In genomic region chr20:34515484-34516037, GRCh38 we compare ENCODE assay signal across 8 cellular contexts. TPM values are rescaled to one million over a fixed set of nuclear protein-coding genes. Genes with fewer than 3 reads are reported as not detected.
A peak's percentile ranks its signal among the peaks of the same experiment; 100 is the strongest.
DNase-seq lines count a peak whose midpoint lies in the region; ATAC-seq and TF ChIP-seq lines count a peak whose summit lies in the region.

No MANE protein-coding gene starts in this region.

- TF ChIP-seq POLR2A in uterus (IDR thresholded peaks at IDR 0.05): no peak

- peak overlapping the region; percentile 89 for H3K9ac ChIP-seq in HUES6 (ENCODE audit: low read length)

- 0 out of 2 replicates have a peak, but pooled peaks cover 4% of the 10 kb centered on the region for H3K4me1 ChIP-seq in HUES6 (ENCODE audit: control insufficient read depth, insufficient read depth, low read length)
- H3K4me1 ChIP-seq in uterus: peaks cover 0 to 6% of the 10 kb centered on the region in 2 donors

- H3K27ac ChIP-seq in HUES6 (ENCODE audit: low read depth, low read length) (peak overlapping the region; percentile 84; the same call in 1 of the 2 replicates), uterus (peak overlapping the region; percentile 97 to 98)

- H3K9me3 ChIP-seq in HUES6 (ENCODE audit: control insufficient read depth, insufficient read depth, low read depth, low read length) (no peaks in the 10 kb centered on the region), uterus (no peaks in the 10 kb centered on the region)

- DNase-seq in D341Med (ENCODE audit: low spot score) (peak; percentile 81), RKO (ENCODE audit: low spot score) (peak; percentile 85), activated gamma-delta T cell (lab: John Stamatoyannopoulos, UW) (peak; percentile 32), glomerular visceral epithelial cell (ENCODE audit: extremely low spot score) (peak; percentile 70), posterior cingulate gyrus (peak in 8 of 10 donors; percentile 46 to 95 (median 68)), uterus (peak; percentile 46 to 51)

- H3K4me3 ChIP-seq in HUES6 (ENCODE audit: low read depth, low read length): peak overlapping the region; percentile 98
- H3K4me3 ChIP-seq in uterus: peak overlapping the region; percentile 61 to 72

- ATAC-seq in GM21367 (IDR thresholded peaks at IDR 0.05; ENCODE audit: unreplicated experiment): peak; percentile 44

- peaks cover 9% of the 10 kb centered on the region; the same call in 1 of the 2 replicates for H3K36me3 ChIP-seq in HUES6 (ENCODE audit: control insufficient read depth, insufficient read depth, low read length)
- H3K36me3 ChIP-seq in uterus: no peaks in the 10 kb centered on the region

- H3K27me3 ChIP-seq in HUES6 (ENCODE audit: control insufficient read depth, insufficient read depth, low read length) (no peaks in the 10 kb centered on the region), uterus (no peaks in the 10 kb centered on the region)

- TF ChIP-seq CTCF in uterus (IDR thresholded peaks at IDR 0.05): no peak

- intact Hi-C loops in posterior cingulate gyrus (cut with DNase I) (loop anchor here (5.0 kb wide), 1 partner anchor 148 kb away; no protein-coding TSS in a partner anchor), uterus (cut with DNase I; ENCODE audit: low total_unique reads) (no loop called here)

RNA-seq across cellular contexts. Expression of gene DYNLRB1, which starts 0.7 kb away (rescaled TPM):
- 100 to 1,000 TPM in 3 of 4 donors, 10 to 100 TPM in 1; 20.8 to 289 (median 149) TPM for total RNA-seq in uterus

RNA-seq across cellular contexts. Expression of gene MAP1LC3A, which starts 43.0 kb away (rescaled TPM):
- total RNA-seq in uterus: 10 to 100 TPM in 3 of 4 donors, 1 to 10 TPM in 1; 6.7 to 57.1 (median 20.0) TPM

Comparison
In these comparisons a context has a peak if more than half of its experiments do, and no peak if none do; other contexts are left out.
1. Peak in every context shown above with its lines: DNase-seq, ATAC-seq, H3K4me3 ChIP-seq and H3K27ac ChIP-seq.
2. DNase-seq: peak in every context shown above with its lines; median percentile 85 in RKO; 81 in D341Med; 70 in glomerular visceral epithelial cell; 68 in posterior cingulate gyrus; 48 in uterus; 32 in activated gamma-delta T cell.